4 cellular contexts compared by ENCODE assay signal in genomic region chr20:33037456-33037855, GRCh38. TPM values are rescaled to one million over a fixed set of nuclear protein-coding genes. Genes with fewer than 3 reads are reported as not detected.
"Had no signal": no experiment of that assay in that cellular context is flagged by ENCODE, and none has a peak within 500 bp of the region (broad histone marks: within the 10 kb centered on the region; RNA-seq: fewer than 3 reads in every experiment).

No MANE protein-coding gene starts in this region.

- ATAC-seq: GM12878 had no signal

- H3K4me3 ChIP-seq: GM12878 had no signal

- DNase-seq: GDM1, GF-D8 had no signal

RNA-seq across cellular contexts. Expression of gene BPIFB6, which starts 6.0 kb away (rescaled TPM):
- total RNA-seq: G401, GM12878 had no signal
- polyA plus RNA-seq: GM12878 had no signal

RNA-seq across cellular contexts. Expression of gene BPIFB3, which starts 16.2 kb away (rescaled TPM):
- total RNA-seq: G401, GM12878 had no signal
- polyA plus RNA-seq: GM12878 had no signal

RNA-seq across cellular contexts. Expression of gene BPIFB2, which starts 30.0 kb away (rescaled TPM):
- total RNA-seq: G401, GM12878 had no signal
- polyA plus RNA-seq: GM12878 had no signal

RNA-seq across cellular contexts. Expression of gene SUN5, which starts 33.2 kb away (rescaled TPM):
- total RNA-seq: G401, GM12878 had no signal
- polyA plus RNA-seq: GM12878 had no signal

RNA-seq across cellular contexts. Expression of gene BPIFB4, which starts 42.0 kb away (rescaled TPM):
- total RNA-seq: G401, GM12878 had no signal
